In the genomic region with DNA sequence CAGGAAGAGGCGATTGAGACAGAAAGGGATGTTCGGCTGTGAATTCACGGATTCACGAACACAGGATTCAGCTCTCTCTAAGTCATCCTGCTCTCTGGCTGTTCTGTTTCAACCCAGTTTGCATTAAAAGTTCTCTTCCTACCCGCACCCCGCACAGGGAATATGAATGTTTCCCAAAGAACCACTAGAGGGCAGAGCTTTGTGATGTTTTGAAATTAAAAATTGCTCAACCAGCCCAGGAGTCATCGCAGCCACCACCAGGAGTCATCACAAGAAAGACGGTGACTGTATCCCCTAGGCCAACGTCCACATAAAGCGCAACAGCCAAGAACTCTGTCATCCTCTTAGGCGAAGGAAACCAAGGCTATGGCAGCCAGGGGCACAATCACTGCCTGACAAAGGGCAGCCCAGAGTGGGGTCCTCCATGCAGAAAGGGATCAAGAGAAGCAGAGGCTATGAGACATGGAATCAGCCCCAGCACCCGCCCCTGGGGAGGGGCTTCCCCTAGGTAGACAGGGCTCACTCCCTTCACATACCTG, we compare ENCODE assay signal across 1 cellular context.
TF ChIP-seq lines count a peak whose summit lies in the region.

No MANE protein-coding gene starts in this region.

TF ChIP-seq in GM23338, 12 proteins besides CTCF, POLR2A, EP300 and RAD21 (continued from another document):
- TF ChIP-seq STAT1 (IDR thresholded peaks at IDR 0.05; ENCODE audit: unreplicated experiment) (no peak), JUNB (IDR thresholded peaks at IDR 0.05; ENCODE audit: unreplicated experiment) (no peak), CREB1 (CRISPR knock-in tag; IDR thresholded peaks at IDR 0.05; ENCODE audit: low read depth) (no peak), ZNF331 (CRISPR knock-in tag; IDR thresholded peaks at IDR 0.05; ENCODE audit: low read depth) (no peak), ZNF114 (CRISPR knock-in tag; IDR thresholded peaks at IDR 0.05) (no peak)
- TF ChIP-seq, protein P1, sequence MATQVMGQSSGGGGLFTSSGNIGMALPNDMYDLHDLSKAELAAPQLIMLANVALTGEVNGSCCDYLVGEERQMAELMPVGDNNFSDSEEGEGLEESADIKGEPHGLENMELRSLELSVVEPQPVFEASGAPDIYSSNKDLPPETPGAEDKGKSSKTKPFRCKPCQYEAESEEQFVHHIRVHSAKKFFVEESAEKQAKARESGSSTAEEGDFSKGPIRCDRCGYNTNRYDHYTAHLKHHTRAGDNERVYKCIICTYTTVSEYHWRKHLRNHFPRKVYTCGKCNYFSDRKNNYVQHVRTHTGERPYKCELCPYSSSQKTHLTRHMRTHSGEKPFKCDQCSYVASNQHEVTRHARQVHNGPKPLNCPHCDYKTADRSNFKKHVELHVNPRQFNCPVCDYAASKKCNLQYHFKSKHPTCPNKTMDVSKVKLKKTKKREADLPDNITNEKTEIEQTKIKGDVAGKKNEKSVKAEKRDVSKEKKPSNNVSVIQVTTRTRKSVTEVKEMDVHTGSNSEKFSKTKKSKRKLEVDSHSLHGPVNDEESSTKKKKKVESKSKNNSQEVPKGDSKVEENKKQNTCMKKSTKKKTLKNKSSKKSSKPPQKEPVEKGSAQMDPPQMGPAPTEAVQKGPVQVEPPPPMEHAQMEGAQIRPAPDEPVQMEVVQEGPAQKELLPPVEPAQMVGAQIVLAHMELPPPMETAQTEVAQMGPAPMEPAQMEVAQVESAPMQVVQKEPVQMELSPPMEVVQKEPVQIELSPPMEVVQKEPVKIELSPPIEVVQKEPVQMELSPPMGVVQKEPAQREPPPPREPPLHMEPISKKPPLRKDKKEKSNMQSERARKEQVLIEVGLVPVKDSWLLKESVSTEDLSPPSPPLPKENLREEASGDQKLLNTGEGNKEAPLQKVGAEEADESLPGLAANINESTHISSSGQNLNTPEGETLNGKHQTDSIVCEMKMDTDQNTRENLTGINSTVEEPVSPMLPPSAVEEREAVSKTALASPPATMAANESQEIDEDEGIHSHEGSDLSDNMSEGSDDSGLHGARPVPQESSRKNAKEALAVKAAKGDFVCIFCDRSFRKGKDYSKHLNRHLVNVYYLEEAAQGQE (IDR thresholded peaks at IDR 0.05; ENCODE audit: unreplicated experiment), result no peak
- TF ChIP-seq, protein P2, sequence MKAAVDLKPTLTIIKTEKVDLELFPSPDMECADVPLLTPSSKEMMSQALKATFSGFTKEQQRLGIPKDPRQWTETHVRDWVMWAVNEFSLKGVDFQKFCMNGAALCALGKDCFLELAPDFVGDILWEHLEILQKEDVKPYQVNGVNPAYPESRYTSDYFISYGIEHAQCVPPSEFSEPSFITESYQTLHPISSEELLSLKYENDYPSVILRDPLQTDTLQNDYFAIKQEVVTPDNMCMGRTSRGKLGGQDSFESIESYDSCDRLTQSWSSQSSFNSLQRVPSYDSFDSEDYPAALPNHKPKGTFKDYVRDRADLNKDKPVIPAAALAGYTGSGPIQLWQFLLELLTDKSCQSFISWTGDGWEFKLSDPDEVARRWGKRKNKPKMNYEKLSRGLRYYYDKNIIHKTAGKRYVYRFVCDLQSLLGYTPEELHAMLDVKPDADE (IDR thresholded peaks at IDR 0.05), result no peak
